11 cellular contexts compared by ENCODE assay signal in genomic region chr1:10979483-10979920, GRCh38. TPM values are rescaled to one million over a fixed set of nuclear protein-coding genes. Genes with fewer than 3 reads are reported as not detected.
DNase-seq lines count a peak whose midpoint lies in the region; ATAC-seq and TF ChIP-seq lines count a peak whose summit lies in the region.
"Had no signal": no experiment of that assay in that cellular context is flagged by ENCODE, and none has a peak within 500 bp of the region (broad histone marks: within the 10 kb centered on the region; RNA-seq: fewer than 3 reads in every experiment).

No MANE protein-coding gene starts in this region.

- in situ Hi-C loops in ACHN (cut with HindIII; ENCODE audit: low pct_ligation_motif_present, low pct_unique_long_range_greater_than_20kb, low sequenced_read_pairs) = no loop called here

- no peaks in the 10 kb centered on the region for H3K36me3 ChIP-seq in left ventricle myocardium inferior
- no peaks in the 10 kb centered on the region for H3K36me3 ChIP-seq in psoas muscle (ENCODE audit: insufficient read depth in 1 of 2, low read depth in 1 of 2)

- intact Hi-C loops in left ventricle myocardium inferior (cut with micrococcal nuclease) = no loop called here
- intact Hi-C loops in psoas muscle (cut with DNase I) = no loop called here

- no peaks in the 10 kb centered on the region for H3K9me3 Mint-ChIP-seq in activated naive CD4-positive, alpha-beta T cell treated with anti-CD3 and anti-CD28 coated beads, Interleukin-2, amount 50 U/mL, for 72 hours
- H3K9me3 Mint-ChIP-seq: activated naive CD8-positive, alpha-beta T cell treated with anti-CD3 and anti-CD28 coated beads, Interleukin-2, amount 50 U/mL, for 24 hours had no signal

- H3K27ac ChIP-seq in left ventricle myocardium inferior (replicated peaks) = peak overlapping the region; percentile 69
- peak overlapping the region; percentile 77 for H3K27ac ChIP-seq in psoas muscle

- no peak overlapping the region for H3K27ac Mint-ChIP-seq in activated naive CD4-positive, alpha-beta T cell treated with anti-CD3 and anti-CD28 coated beads, Interleukin-2, amount 50 U/mL, for 72 hours
- H3K27ac Mint-ChIP-seq: activated naive CD8-positive, alpha-beta T cell treated with anti-CD3 and anti-CD28 coated beads, Interleukin-2, amount 50 U/mL, for 24 hours; CD4-positive, CD25-positive, alpha-beta regulatory T cell had no signal

- 13 to 25% (median 20%) methylated on average over 13 of the region's 13 CpGs for WGBS in psoas muscle, 3 donors

- ATAC-seq in psoas muscle (peak; percentile 40 to 56 (median 53)), GM19397 (IDR thresholded peaks at IDR 0.05; ENCODE audit: unreplicated experiment) (no peak), GM18502 (IDR thresholded peaks at IDR 0.05; ENCODE audit: poor library complexity, unreplicated experiment) (no peak)
- no peak for ATAC-seq in activated naive CD4-positive, alpha-beta T cell treated with anti-CD3 and anti-CD28 coated beads, Interleukin-2, amount 50 U/mL, for 72 hours
- ATAC-seq: activated naive CD8-positive, alpha-beta T cell treated with anti-CD3 and anti-CD28 coated beads, Interleukin-2, amount 50 U/mL, for 24 hours had no signal

- H3K4me1 ChIP-seq in left ventricle myocardium inferior (peaks cover 20% of the 10 kb centered on the region), psoas muscle (peaks cover 40% of the 10 kb centered on the region)

- H3K4me3 ChIP-seq in left ventricle myocardium inferior (no peak overlapping the region), psoas muscle (peak overlapping the region; percentile 55)

- peaks cover 26% of the 10 kb centered on the region for H3K27me3 ChIP-seq in left ventricle myocardium inferior (ENCODE audit: low read depth)
- no peaks in the 10 kb centered on the region for H3K27me3 ChIP-seq in psoas muscle (ENCODE audit: insufficient read depth in 3 of 3, low read length in 2 of 3)

- no peaks in the 10 kb centered on the region for H3K36me3 Mint-ChIP-seq in activated naive CD4-positive, alpha-beta T cell treated with anti-CD3 and anti-CD28 coated beads, Interleukin-2, amount 50 U/mL, for 72 hours
- H3K36me3 Mint-ChIP-seq: CD4-positive, CD25-positive, alpha-beta regulatory T cell had no signal

- H3K9me3 ChIP-seq in left ventricle myocardium inferior (replicated peaks) (no peaks in the 10 kb centered on the region), psoas muscle (no peaks in the 10 kb centered on the region)

- TF ChIP-seq CTCF in left ventricle myocardium inferior (IDR thresholded peaks at IDR 0.05; ENCODE audit: borderline replicate concordance) = no peak
- no peak for TF ChIP-seq CTCF in psoas muscle (IDR thresholded peaks at IDR 0.05)

- DNase-seq in GM04503 (ENCODE audit: low read depth) (peak; percentile 19), amygdala (lab: John Stamatoyannopoulos, UW) (peak in 53 of 56 donors; percentile 9 to 91 (median 69)), left ventricle myocardium inferior (peak; percentile 40), psoas muscle (peak; percentile 46 to 73), ACHN (no peak)
- DNase-seq in activated naive CD4-positive, alpha-beta T cell treated with anti-CD3 and anti-CD28 coated beads, Interleukin-2, amount 50 U/mL, for 72 hours (ENCODE audit: low spot score in 2 of 2) = no peak
- DNase-seq: activated CD4-positive, CD25-positive, alpha-beta regulatory T cell treated with anti-CD3 and anti-CD28 coated beads, Interleukin-2, amount 50 U/mL, for 72 hours; activated naive CD8-positive, alpha-beta T cell treated with anti-CD3 and anti-CD28 coated beads, Interleukin-2, amount 50 U/mL, for 24 hours had no signal

RNA-seq across cellular contexts. Expression of gene TARDBP, which starts 33.0 kb away (rescaled TPM):
- 95.5 TPM for total RNA-seq in left ventricle myocardium inferior
- 100 to 1,000 TPM in 2 of 4 donors, 10 to 100 TPM in 2; 91.8 to 132 (median 103) TPM for total RNA-seq in psoas muscle
- polyA plus RNA-seq in psoas muscle = 100 to 1,000 TPM; 183 to 387 (median 258) TPM
- 100 to 1,000 TPM; 132 to 168 TPM for total RNA-seq in activated naive CD4-positive, alpha-beta T cell treated with anti-CD3 and anti-CD28 coated beads, Interleukin-2, amount 50 U/mL, for 72 hours

Comparison
In these comparisons a context has a peak if more than half of its experiments do, and no peak if none do; other contexts are left out.
1. DNase-seq: peak in GM04503 (single experiment), amygdala (53 of 56), left ventricle myocardium inferior (single experiment) and psoas muscle (2 of 2); none in activated naive CD4-positive, alpha-beta T cell treated with anti-CD3 and anti-CD28 coated beads, Interleukin-2, amount 50 U/mL, for 72 hours (0 of 2) and ACHN (single experiment).
2. ATAC-seq: peak in psoas muscle (4 of 4); none in GM19397 (single experiment), GM18502 (single experiment) and activated naive CD4-positive, alpha-beta T cell treated with anti-CD3 and anti-CD28 coated beads, Interleukin-2, amount 50 U/mL, for 72 hours (0 of 2).